8 cellular contexts compared by ENCODE assay signal in genomic region chr2:96536445-96537065, GRCh38. TPM values are rescaled to one million over a fixed set of nuclear protein-coding genes. Genes with fewer than 3 reads are reported as not detected.
A peak's percentile ranks its signal among the peaks of the same experiment; 100 is the strongest.
DNase-seq lines count a peak whose midpoint lies in the region; ATAC-seq lines count a peak whose summit lies in the region.

A gene with protein sequence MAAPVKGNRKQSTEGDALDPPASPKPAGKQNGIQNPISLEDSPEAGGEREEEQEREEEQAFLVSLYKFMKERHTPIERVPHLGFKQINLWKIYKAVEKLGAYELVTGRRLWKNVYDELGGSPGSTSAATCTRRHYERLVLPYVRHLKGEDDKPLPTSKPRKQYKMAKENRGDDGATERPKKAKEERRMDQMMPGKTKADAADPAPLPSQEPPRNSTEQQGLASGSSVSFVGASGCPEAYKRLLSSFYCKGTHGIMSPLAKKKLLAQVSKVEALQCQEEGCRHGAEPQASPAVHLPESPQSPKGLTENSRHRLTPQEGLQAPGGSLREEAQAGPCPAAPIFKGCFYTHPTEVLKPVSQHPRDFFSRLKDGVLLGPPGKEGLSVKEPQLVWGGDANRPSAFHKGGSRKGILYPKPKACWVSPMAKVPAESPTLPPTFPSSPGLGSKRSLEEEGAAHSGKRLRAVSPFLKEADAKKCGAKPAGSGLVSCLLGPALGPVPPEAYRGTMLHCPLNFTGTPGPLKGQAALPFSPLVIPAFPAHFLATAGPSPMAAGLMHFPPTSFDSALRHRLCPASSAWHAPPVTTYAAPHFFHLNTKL (plus strand): TSS chr2:96536752. CDS start chr2:96536827, 75 bp downstream.

- H3K79me1 ChIP-seq in mesenchymal stem cell (replicated peaks; ENCODE audit: low read length, poor library complexity, severe bottlenecking), result peaks cover 27% of the 10 kb centered on the region

- no peak within 1 kb of the TSS for H2AK5ac ChIP-seq in mesenchymal stem cell (ENCODE audit: low read length, severe bottlenecking)

- WGBS in mesenchymal stem cell, result 2% methylated on average over 42 of the region's 69 CpGs

- peaks cover 43% of the 10 kb centered on the region for H3K4me1 ChIP-seq in effector memory CD4-positive, alpha-beta T cell (ENCODE audit: control insufficient read depth, insufficient read depth, low read length, poor library complexity, severe bottlenecking)
- peaks cover 39% of the 10 kb centered on the region for H3K4me1 ChIP-seq in mesenchymal stem cell (ENCODE audit: control insufficient read depth, insufficient read depth, low read depth, low read length)

- peak within 1 kb of the TSS; percentile 99 for H3K4me3 ChIP-seq in effector memory CD4-positive, alpha-beta T cell (ENCODE audit: insufficient read depth, low read depth, low read length, poor library complexity, severe bottlenecking)
- peak within 1 kb of the TSS; percentile 76 to 86 for H3K4me3 ChIP-seq in mesenchymal stem cell (ENCODE audit: insufficient read depth in 1 of 2, low read depth in 1 of 2, low read length in 2 of 2)

- H4K8ac ChIP-seq in mesenchymal stem cell (ENCODE audit: low read length), result peak within 1 kb of the TSS; percentile 20

- peak within 1 kb of the TSS; percentile 99 for H3K27ac ChIP-seq in effector memory CD4-positive, alpha-beta T cell (ENCODE audit: insufficient read depth, low read length, poor library complexity, severe bottlenecking)
- no peak within 1 kb of the TSS for H3K27ac ChIP-seq in mesenchymal stem cell (ENCODE audit: low read length, poor library complexity, severe bottlenecking)

- H3K9me3 ChIP-seq in effector memory CD4-positive, alpha-beta T cell (ENCODE audit: control insufficient read depth, low read length), result no peaks in the 10 kb centered on the region
- no peaks in the 10 kb centered on the region for H3K9me3 ChIP-seq in mesenchymal stem cell (ENCODE audit: control insufficient read depth, low read length)

- H3K4ac ChIP-seq in mesenchymal stem cell (ENCODE audit: low read depth in 1 of 2, low read length in 2 of 2), result no peak within 1 kb of the TSS

- peak; percentile 54 for ATAC-seq in GM19463 (IDR thresholded peaks at IDR 0.05; ENCODE audit: unreplicated experiment)

- peak within 1 kb of the TSS; percentile 10 for H4K91ac ChIP-seq in mesenchymal stem cell (ENCODE audit: low read length)

- peak within 1 kb of the TSS in 1 of 2 experiments; percentile 93 for H3K14ac ChIP-seq in mesenchymal stem cell (ENCODE audit: low read length in 2 of 2)

- peak within 1 kb of the TSS; percentile 34 for H2BK15ac ChIP-seq in mesenchymal stem cell (ENCODE audit: low read depth, poor library complexity, severe bottlenecking)

- H3K36me3 ChIP-seq in effector memory CD4-positive, alpha-beta T cell (ENCODE audit: control insufficient read depth, insufficient read depth, low read length), result peaks cover 3% of the 10 kb centered on the region
- H3K36me3 ChIP-seq in mesenchymal stem cell (ENCODE audit: control insufficient read depth in 1 of 2, insufficient read depth in 2 of 2, low read depth in 1 of 2, low read length in 2 of 2), result no peaks in the 10 kb centered on the region

- peak within 1 kb of the TSS; percentile 84 for H3K9ac ChIP-seq in mesenchymal stem cell (ENCODE audit: low read length)

- H3K23ac ChIP-seq in mesenchymal stem cell (ENCODE audit: low read length in 2 of 2), result peak within 1 kb of the TSS in 1 of 2 experiments; percentile 91

- H3K18ac ChIP-seq in mesenchymal stem cell (ENCODE audit: low read depth in 1 of 2, low read length in 2 of 2), result peak within 1 kb of the TSS; percentile 66 to 70

- H3K27me3 ChIP-seq in effector memory CD4-positive, alpha-beta T cell (replicated peaks; ENCODE audit: control insufficient read depth, insufficient read depth, low read length, poor library complexity, severe bottlenecking), result no peaks in the 10 kb centered on the region
- H3K27me3 ChIP-seq in mesenchymal stem cell (ENCODE audit: control insufficient read depth in 1 of 2, insufficient read depth in 1 of 2, low read length in 2 of 2), result no peaks in the 10 kb centered on the region

- peak within 1 kb of the TSS; percentile 77 for H2AFZ ChIP-seq in mesenchymal stem cell (ENCODE audit: low read depth, low read length)

- peak within 1 kb of the TSS in 1 of 2 experiments; percentile 32 for H2BK12ac ChIP-seq in mesenchymal stem cell (ENCODE audit: low read length in 2 of 2)

- H2BK5ac ChIP-seq in mesenchymal stem cell (ENCODE audit: low read depth, low read length, poor library complexity, severe bottlenecking), result peak within 1 kb of the TSS; percentile 26

- peak within 1 kb of the TSS; percentile 94 for H3K4me2 ChIP-seq in mesenchymal stem cell (ENCODE audit: low read length, poor library complexity, severe bottlenecking)

- DNase-seq in COLO668 (lab: John Stamatoyannopoulos, UW; ENCODE audit: unreplicated experiment), result peak; percentile 95
- DNase-seq in HS-27A (ENCODE audit: low read depth), result peak; percentile 53
- DNase-seq in NOMO-1 (lab: John Stamatoyannopoulos, UW; ENCODE audit: unreplicated experiment in 2 of 2), result peak; percentile 79 to 83
- peak; percentile 94 for DNase-seq in activated CD8-positive, alpha-beta memory T cell treated with anti-CD3 and anti-CD28 coated beads for 24 hours
- peak; percentile 85 to 88 (median 87) for DNase-seq in effector memory CD4-positive, alpha-beta T cell
- DNase-seq in mesenchymal stem cell, result peak; percentile 91
- DNase-seq in stimulated activated CD8-positive, alpha-beta memory T cell treated with anti-CD3 and anti-CD28 coated beads, Interleukin-12 subunit alpha, Interleukin-12 subunit beta, amount 100 ng/mL, for 24 hours (ENCODE audit: extremely low read depth), result peak; percentile 90

- peak within 1 kb of the TSS; percentile 24 for H2BK120ac ChIP-seq in mesenchymal stem cell (ENCODE audit: low read depth, low read length)

RNA-seq across cellular contexts. Expression of the gene that starts here (rescaled TPM):
- polyA plus RNA-seq in mesenchymal stem cell (2013, experiment 1 of 2), result 4.0 TPM
- 3.9 TPM for polyA plus RNA-seq in mesenchymal stem cell (2013, experiment 2 of 2)
